In the genomic region with DNA sequence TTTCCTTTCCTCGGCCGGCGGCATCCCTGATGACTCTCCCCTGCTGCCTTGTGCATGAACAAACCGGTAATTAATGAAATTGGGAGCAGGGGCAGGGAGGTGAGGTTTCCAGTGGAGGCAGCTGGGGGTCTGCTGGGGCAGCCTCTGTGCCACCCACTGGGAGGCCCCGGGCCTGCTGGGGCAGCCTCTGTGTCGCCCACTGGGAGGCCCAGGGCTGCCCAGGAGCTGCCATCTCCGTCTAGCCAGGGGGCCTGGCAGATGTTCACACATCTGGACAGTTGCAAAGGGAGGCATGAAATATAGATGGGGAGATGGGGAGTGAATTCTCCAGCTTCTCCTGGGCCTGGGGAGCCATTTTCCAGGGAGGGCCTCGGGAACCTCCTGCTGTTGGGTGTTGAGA, we compare ENCODE assay signal across 18 cellular contexts. TPM values are rescaled to one million over a fixed set of nuclear protein-coding genes. Genes with fewer than 3 reads are reported as not detected.
DNase-seq lines count a peak whose midpoint lies in the region; ATAC-seq and TF ChIP-seq lines count a peak whose summit lies in the region.
"Had no signal": no experiment of that assay in that cellular context is flagged by ENCODE, and none has a peak within 500 bp of the region (broad histone marks: within the 10 kb centered on the region; RNA-seq: fewer than 3 reads in every experiment).

No MANE protein-coding gene starts in this region.

- H3K27me3 ChIP-seq in Loucy (ENCODE audit: insufficient read depth, low read length, poor library complexity, severe bottlenecking) (no peaks in the 10 kb centered on the region), thymus (ENCODE audit: control insufficient read depth, insufficient read depth) (no peaks in the 10 kb centered on the region)

- ATAC-seq in HG03097 (IDR thresholded peaks at IDR 0.05; ENCODE audit: low FRiP score, unreplicated experiment) (no peak), T-helper 17 cell (no peak)
- ATAC-seq: CD8-positive, alpha-beta T cell had no signal

- peaks cover 51% of the 10 kb centered on the region for H3K4me1 Mint-ChIP-seq in T-helper 17 cell

- H3K27ac ChIP-seq in thymus (ENCODE audit: low read depth): peak overlapping the region; percentile 72

- no peaks in the 10 kb centered on the region for H3K79me2 ChIP-seq in Loucy (ENCODE audit: insufficient read depth, low read length)

- H3K4me3 ChIP-seq in Loucy (ENCODE audit: low read length, poor library complexity, severe bottlenecking): no peak overlapping the region
- no peak overlapping the region for H3K4me3 ChIP-seq in thymus (ENCODE audit: low read length)

- H3K9ac ChIP-seq in Loucy (ENCODE audit: low read depth, low read length, poor library complexity, severe bottlenecking): peak overlapping the region; percentile 15

- WGBS in thymus: 96% methylated on average over 8 of the region's 8 CpGs

- H3K36me3 ChIP-seq in Loucy (ENCODE audit: insufficient read depth, low read length): no peaks in the 10 kb centered on the region
- no peaks in the 10 kb centered on the region for H3K36me3 ChIP-seq in thymus (ENCODE audit: control insufficient read depth, insufficient read depth)

- H3K9me3 ChIP-seq in Loucy (ENCODE audit: insufficient read depth, low read depth, low read length): no peaks in the 10 kb centered on the region
- no peaks in the 10 kb centered on the region for H3K9me3 ChIP-seq in thymus (ENCODE audit: control insufficient read depth)
- no peaks in the 10 kb centered on the region for H3K9me3 ChIP-seq in T-helper 17 cell (ENCODE audit: control insufficient read depth, low read length, poor library complexity, severe bottlenecking)

- H4K20me1 ChIP-seq in Loucy (ENCODE audit: insufficient read depth, low read length, poor library complexity, severe bottlenecking): no peaks in the 10 kb centered on the region

- H3K27me3 Mint-ChIP-seq in T-helper 17 cell: peaks cover 11% of the 10 kb centered on the region

- no peaks in the 10 kb centered on the region for H3K36me3 Mint-ChIP-seq in T-helper 17 cell (ENCODE audit: low read depth)
- H3K36me3 Mint-ChIP-seq: CD8-positive, alpha-beta T cell had no signal

- no peaks in the 10 kb centered on the region for H3K9me2 ChIP-seq in Loucy (replicated peaks; ENCODE audit: low read depth, low read length)

- H3K4me2 ChIP-seq in Loucy (ENCODE audit: low read depth, low read length, poor library complexity, severe bottlenecking): no peak overlapping the region

- H3K4me1 ChIP-seq in Loucy (ENCODE audit: insufficient read depth, low read length, poor library complexity, severe bottlenecking): peaks cover 86% of the 10 kb centered on the region
- H3K4me1 ChIP-seq in thymus (ENCODE audit: control insufficient read depth, insufficient read depth, low read length): peaks cover 72% of the 10 kb centered on the region

- TF ChIP-seq CTCF in Loucy (conservative IDR thresholded peaks at IDR 0.05; ENCODE audit: low read length): no peak

- H3K27ac Mint-ChIP-seq in T-helper 17 cell: no peak overlapping the region
- H3K27ac Mint-ChIP-seq: CD8-positive, alpha-beta T cell had no signal

- no peak overlapping the region for H2AFZ ChIP-seq in Loucy (ENCODE audit: low read length)

- DNase-seq in COR-L47 (lab: John Stamatoyannopoulos, UW) (peak; percentile 23), RPMI7951 (ENCODE audit: low read depth) (peak; percentile 47), T-helper 17 cell (no peak)
- DNase-seq in stimulated activated CD4-positive, alpha-beta T cell treated with anti-CD3 and anti-CD28 coated beads, Interleukin-4, amount 100 ng/mL, for 4 hours: no peak
- DNase-seq: Calu3; CD8-positive, alpha-beta T cell; GOT3; HCEC 1CT; NCI-H1436; NCI-H187 treated with DMSO at 0.1 percent for 48 hours; NCI-H226; NCI-H524 treated with DMSO at 0.1 percent for 48 hours; OCI-M1; SHP77 treated with DMSO at 0.1 percent for 48 hours; T1000 had no signal

- H3K4me3 Mint-ChIP-seq in T-helper 17 cell: no peak overlapping the region
- H3K4me3 Mint-ChIP-seq: CD8-positive, alpha-beta T cell had no signal

- H3F3A ChIP-seq in Loucy (ENCODE audit: low read depth): no peaks in the 10 kb centered on the region

RNA-seq across cellular contexts. Expression of gene TOX2, which starts 33.8 kb away (rescaled TPM):
- total RNA-seq in RPMI7951 (2014; rRNA removed; shearing (Covaris generic)): 24.7 and 25.4 TPM in 2 replicates
- polyA plus RNA-seq in thymus: 75.8 TPM
- total RNA-seq in T-helper 17 cell: 1 to 10 TPM; 1.7 to 2.2 TPM
- total RNA-seq: Calu3 had no signal

Comparison
In these comparisons a context has a peak if more than half of its experiments do, and no peak if none do; other contexts are left out.
1. DNase-seq: peak in COR-L47 (single experiment) and RPMI7951 (single experiment); none in stimulated activated CD4-positive, alpha-beta T cell treated with anti-CD3 and anti-CD28 coated beads, Interleukin-4, amount 100 ng/mL, for 4 hours (0 of 2) and T-helper 17 cell (0 of 3).